28 cellular contexts compared by ENCODE assay signal in genomic region chr22:39510529-39511149, GRCh38. TPM values are rescaled to one million over a fixed set of nuclear protein-coding genes. Genes with fewer than 3 reads are reported as not detected.
DNase-seq lines count a peak whose midpoint lies in the region; ATAC-seq, FAIRE-seq and TF ChIP-seq lines count a peak whose summit lies in the region.
"Had no signal": no experiment of that assay in that cellular context is flagged by ENCODE, and none has a peak within 500 bp of the region (broad histone marks: within the 10 kb centered on the region; RNA-seq: fewer than 3 reads in every experiment).

No MANE protein-coding gene starts in this region.

- H3K36me3 Mint-ChIP-seq in GM23338 (ENCODE audit: low read depth), result peaks cover 97% of the 10 kb centered on the region
- H3K36me3 Mint-ChIP-seq in activated CD8-positive, alpha-beta T cell treated with anti-CD3 and anti-CD28 coated beads for 36 hours (ENCODE audit: low read depth), result peaks cover 64% of the 10 kb centered on the region
- H3K36me3 Mint-ChIP-seq in naive thymus-derived CD4-positive, alpha-beta T cell, result peaks cover 25 to 54% (median 38%) of the 10 kb centered on the region in 5 donors

- no peak for TF ChIP-seq CTCF in GM23338 (conservative IDR thresholded peaks at IDR 0.05; ENCODE audit: low read depth in 2 of 2)
- TF ChIP-seq CTCF in activated CD8-positive, alpha-beta T cell treated with anti-CD3 and anti-CD28 coated beads for 36 hours (IDR thresholded peaks at IDR 0.05), result no peak
- no peak for TF ChIP-seq CTCF in D721Med (IDR thresholded peaks at IDR 0.05; ENCODE audit: insufficient read depth, missing control alignments)

- H3K4me2 ChIP-seq in GM23338, result no peak overlapping the region
- H3K4me2 ChIP-seq: PC-9 had no signal

- intact Hi-C loops in activated CD8-positive, alpha-beta T cell treated with anti-CD3 and anti-CD28 coated beads for 36 hours (cut with micrococcal nuclease), result no loop called here
- intact Hi-C loops in naive thymus-derived CD4-positive, alpha-beta T cell (cut with micrococcal nuclease), result no loop called here

- H3K27me3 ChIP-seq in GM23338 (ENCODE audit: insufficient read depth), result peaks cover 78% of the 10 kb centered on the region
- no peaks in the 10 kb centered on the region for H3K27me3 ChIP-seq in naive thymus-derived CD4-positive, alpha-beta T cell (ENCODE audit: control insufficient read depth in 2 of 2, insufficient read depth in 2 of 2, low read length in 2 of 2)
- no peaks in the 10 kb centered on the region for H3K27me3 ChIP-seq in effector memory CD4-positive, alpha-beta T cell (replicated peaks; ENCODE audit: control insufficient read depth, insufficient read depth, low read length, poor library complexity, severe bottlenecking)
- H3K27me3 ChIP-seq: MG63, SJSA1 had no signal

- POLR2A ChIA-PET in activated CD8-positive, alpha-beta T cell treated with anti-CD3 and anti-CD28 coated beads for 36 hours (lab: Charles Lee), result interaction anchor here (0.7 to 17.7 kb wide), 3 partner anchors 13 to 16 kb away, joined by 4 to 234 read pairs (median 4); partner anchors contain the start of genes ATF4 and RPS19BP1
- POLR2A ChIA-PET in naive thymus-derived CD4-positive, alpha-beta T cell (lab: Charles Lee), result interaction anchor here (0.5 to 2.8 kb wide), 3 partner anchors 9 to 769 kb away, joined by 3 to 11 read pairs (median 11); no protein-coding TSS in a partner anchor

- no peaks in the 10 kb centered on the region for H3K9me3 ChIP-seq in naive thymus-derived CD4-positive, alpha-beta T cell (ENCODE audit: control insufficient read depth in 2 of 3, low read length in 3 of 3)
- H3K9me3 ChIP-seq in effector memory CD4-positive, alpha-beta T cell (ENCODE audit: control insufficient read depth, low read length), result no peaks in the 10 kb centered on the region
- H3K9me3 ChIP-seq: MG63, SJSA1 had no signal

- peak; percentile 77 for DNase-seq in GM23338 (ENCODE audit: low spot score)
- no peak for DNase-seq in activated CD8-positive, alpha-beta T cell treated with anti-CD3 and anti-CD28 coated beads for 36 hours
- no peak for DNase-seq in naive thymus-derived CD4-positive, alpha-beta T cell
- no peak for DNase-seq in D721Med (ENCODE audit: insufficient read length, low spot score)
- DNase-seq in hepatic stellate cell (ENCODE audit: low spot score), result no peak
- no peak for DNase-seq in effector memory CD4-positive, alpha-beta T cell
- DNase-seq: Calu3; DMS153; DND-41; GM23248; HCEC 1CT; IMR-90; KG1; MG63; NCI-H1694; NCI-H2029 treated with DMSO at 0.1 percent for 48 hours; NCI-H446 treated with DMSO at 0.1 percent for 48 hours; NCI-H526; NCI-H82; NK-92 treated with Interleukin-12 subunit alpha and Interleukin-12 subunit beta, amount 100 ng/mL, for 24 hours had no signal

- H4K20me1 ChIP-seq in GM23338 (replicated peaks; ENCODE audit: insufficient read depth), result peaks cover 81% of the 10 kb centered on the region

- FAIRE-seq in D721Med (lab: Jason Lieb, UNC), result no peak
- FAIRE-seq: GM18507 had no signal

- H3K4me3 Mint-ChIP-seq in GM23338, result no peak overlapping the region
- no peak overlapping the region for H3K4me3 Mint-ChIP-seq in activated CD8-positive, alpha-beta T cell treated with anti-CD3 and anti-CD28 coated beads for 36 hours
- H3K4me3 Mint-ChIP-seq in naive thymus-derived CD4-positive, alpha-beta T cell, result no peak overlapping the region
- H3K4me3 Mint-ChIP-seq: B cell, CD14-positive monocyte had no signal

- H3K9me3 Mint-ChIP-seq in GM23338, result no peaks in the 10 kb centered on the region; the same call in 2 of the 3 replicates
- no peaks in the 10 kb centered on the region for H3K9me3 Mint-ChIP-seq in activated CD8-positive, alpha-beta T cell treated with anti-CD3 and anti-CD28 coated beads for 36 hours
- H3K9me3 Mint-ChIP-seq in naive thymus-derived CD4-positive, alpha-beta T cell, result no peaks in the 10 kb centered on the region
- H3K9me3 Mint-ChIP-seq: CD14-positive monocyte had no signal

- H3K79me2 ChIP-seq in GM23338 (replicated peaks; ENCODE audit: insufficient read depth), result peaks cover 17% of the 10 kb centered on the region

- H3K4me3 ChIP-seq in GM23338, result no peak overlapping the region
- no peak overlapping the region for H3K4me3 ChIP-seq in naive thymus-derived CD4-positive, alpha-beta T cell (ENCODE audit: low read length)
- H3K4me3 ChIP-seq in effector memory CD4-positive, alpha-beta T cell (ENCODE audit: insufficient read depth, low read depth, low read length, poor library complexity, severe bottlenecking), result no peak overlapping the region
- H3K4me3 ChIP-seq: GM23248, MG63, PC-9, SJSA1 had no signal

- no peaks in the 10 kb centered on the region for H3K4me1 Mint-ChIP-seq in GM23338
- H3K4me1 Mint-ChIP-seq in activated CD8-positive, alpha-beta T cell treated with anti-CD3 and anti-CD28 coated beads for 36 hours (ENCODE audit: low read depth), result peaks cover 38% of the 10 kb centered on the region
- H3K4me1 Mint-ChIP-seq in naive thymus-derived CD4-positive, alpha-beta T cell, result peaks cover 28 to 39% (median 39%) of the 10 kb centered on the region in 7 donors

- H2AFZ ChIP-seq in GM23338, result no peak overlapping the region
- H2AFZ ChIP-seq: GM23248, PC-9 had no signal

- H3K27ac ChIP-seq in GM23338 (ENCODE audit: low read depth), result no peak overlapping the region
- H3K27ac ChIP-seq in naive thymus-derived CD4-positive, alpha-beta T cell (ENCODE audit: low read depth, low read length), result peak overlapping the region; percentile 10
- H3K27ac ChIP-seq in effector memory CD4-positive, alpha-beta T cell (ENCODE audit: insufficient read depth, low read length, poor library complexity, severe bottlenecking), result no peak overlapping the region
- H3K27ac ChIP-seq: GM23248, PC-9, SJSA1 had no signal

- no peaks in the 10 kb centered on the region; the same call in 1 of the 2 replicates for H3K4me1 ChIP-seq in GM23338 (ENCODE audit: insufficient read depth)
- peaks cover 2 to 5% of the 10 kb centered on the region in 2 donors for H3K4me1 ChIP-seq in naive thymus-derived CD4-positive, alpha-beta T cell (ENCODE audit: control insufficient read depth in 2 of 2, insufficient read depth in 2 of 2, low read length in 2 of 2)
- no peaks in the 10 kb centered on the region for H3K4me1 ChIP-seq in effector memory CD4-positive, alpha-beta T cell (ENCODE audit: control insufficient read depth, insufficient read depth, low read length, poor library complexity, severe bottlenecking)
- H3K4me1 ChIP-seq: SJSA1 had no signal

- peaks cover 27% of the 10 kb centered on the region for H3F3A ChIP-seq in GM23338 (replicated peaks; ENCODE audit: low read depth)

- ATAC-seq in GM23338 (peak; percentile 88), HG02678 (IDR thresholded peaks at IDR 0.05; ENCODE audit: unreplicated experiment) (no peak)
- no peak for ATAC-seq in activated CD8-positive, alpha-beta T cell treated with anti-CD3 and anti-CD28 coated beads for 36 hours
- ATAC-seq in naive thymus-derived CD4-positive, alpha-beta T cell, result no peak
- ATAC-seq: Right ventricle myocardium inferior had no signal

- peaks cover 88% of the 10 kb centered on the region for H3K27me3 Mint-ChIP-seq in GM23338 (ENCODE audit: insufficient read depth, low read depth, poor library complexity)
- H3K27me3 Mint-ChIP-seq in activated CD8-positive, alpha-beta T cell treated with anti-CD3 and anti-CD28 coated beads for 36 hours, result no peaks in the 10 kb centered on the region
- H3K27me3 Mint-ChIP-seq in naive thymus-derived CD4-positive, alpha-beta T cell, result no peaks in the 10 kb centered on the region
- H3K27me3 Mint-ChIP-seq: B cell had no signal

- H3K27ac Mint-ChIP-seq in GM23338, result no peak overlapping the region
- H3K27ac Mint-ChIP-seq in activated CD8-positive, alpha-beta T cell treated with anti-CD3 and anti-CD28 coated beads for 36 hours, result peak overlapping the region; percentile 12
- H3K27ac Mint-ChIP-seq in naive thymus-derived CD4-positive, alpha-beta T cell, result peak overlapping the region in 2 of 9 donors; percentile 4 to 33
- H3K27ac Mint-ChIP-seq: B cell had no signal

- H3K9me2 ChIP-seq in GM23338 (ENCODE audit: insufficient read depth), result no peaks in the 10 kb centered on the region

- H3K36me3 ChIP-seq in GM23338 (ENCODE audit: insufficient read depth), result peaks cover 55% of the 10 kb centered on the region
- H3K36me3 ChIP-seq in naive thymus-derived CD4-positive, alpha-beta T cell (ENCODE audit: control insufficient read depth in 2 of 3, insufficient read depth in 3 of 3, low read length in 3 of 3), result peaks cover 22 to 100% (median 32%) of the 10 kb centered on the region in 3 experiments
- peaks cover 82% of the 10 kb centered on the region for H3K36me3 ChIP-seq in effector memory CD4-positive, alpha-beta T cell (ENCODE audit: control insufficient read depth, insufficient read depth, low read length)

- CTCF ChIA-PET in activated CD8-positive, alpha-beta T cell treated with anti-CD3 and anti-CD28 coated beads for 36 hours (lab: Charles Lee), result interaction anchor here (0.6 to 2.0 kb wide), 4 partner anchors 13 to 18 kb away, joined by 3 to 7 read pairs (median 4); no protein-coding TSS in a partner anchor
- CTCF ChIA-PET in naive thymus-derived CD4-positive, alpha-beta T cell (lab: Charles Lee), result interaction anchor here (1.0 to 1.1 kb wide), 3 partner anchors 9 to 21 kb away, joined by 3 read pairs; partner anchors contain the start of gene MIEF1

RNA-seq across cellular contexts. Expression of gene MIEF1, which starts 8.5 kb away (rescaled TPM):
- total RNA-seq in GM23338 (2014; rRNA removed; shearing (Covaris generic)), result 30.0 and 40.1 TPM in 2 replicates
- polyA plus RNA-seq in GM23338 (2016; fragmentation: Nextera tagmentation; extraction: Ambion mirVana), result 12.2 and 13.2 TPM in 2 replicates
- 10 to 100 TPM; 48.2 to 51.1 TPM for total RNA-seq in activated CD8-positive, alpha-beta T cell treated with anti-CD3 and anti-CD28 coated beads for 36 hours
- 10 to 100 TPM; 17.5 to 42.3 (median 37.3) TPM for total RNA-seq in naive thymus-derived CD4-positive, alpha-beta T cell
- polyA plus RNA-seq in naive thymus-derived CD4-positive, alpha-beta T cell, result 10 to 100 TPM; 27.8 to 33.2 TPM

RNA-seq across cellular contexts. Expression of gene ATF4, which starts 9.7 kb away (rescaled TPM):
- 366 and 446 TPM in 2 replicates for total RNA-seq in GM23338 (2014; rRNA removed; shearing (Covaris generic))
- 553 and 628 TPM in 2 replicates for polyA plus RNA-seq in GM23338 (2016; fragmentation: Nextera tagmentation; extraction: Ambion mirVana)
- 100 to 1,000 TPM; 518 to 536 TPM for total RNA-seq in activated CD8-positive, alpha-beta T cell treated with anti-CD3 and anti-CD28 coated beads for 36 hours
- total RNA-seq in naive thymus-derived CD4-positive, alpha-beta T cell, result 100 to 1,000 TPM; 235 to 293 (median 244) TPM
- 100 to 1,000 TPM in 1 of 2 donors, 10 to 100 TPM in 1; 68.9 to 118 TPM for polyA plus RNA-seq in naive thymus-derived CD4-positive, alpha-beta T cell

RNA-seq across cellular contexts. Expression of gene RPS19BP1, which starts 21.9 kb away (rescaled TPM):
- 153 and 169 TPM in 2 replicates for total RNA-seq in GM23338 (2014; rRNA removed; shearing (Covaris generic))
- 215 and 216 TPM in 2 replicates for polyA plus RNA-seq in GM23338 (2016; fragmentation: Nextera tagmentation; extraction: Ambion mirVana)
- 10 to 100 TPM; 68.5 to 71.7 TPM for total RNA-seq in activated CD8-positive, alpha-beta T cell treated with anti-CD3 and anti-CD28 coated beads for 36 hours
- total RNA-seq in naive thymus-derived CD4-positive, alpha-beta T cell, result 10 to 100 TPM; 35.2 to 67.4 (median 61.5) TPM
- 100 to 1,000 TPM in 1 of 2 donors, 10 to 100 TPM in 1; 98.6 to 162 TPM for polyA plus RNA-seq in naive thymus-derived CD4-positive, alpha-beta T cell

RNA-seq across cellular contexts. Expression of gene MGAT3, which starts 53.8 kb away (rescaled TPM):
- 10.2 and 13.1 TPM in 2 replicates for total RNA-seq in GM23338 (2014; rRNA removed; shearing (Covaris generic))
- polyA plus RNA-seq in GM23338 (2016; fragmentation: Nextera tagmentation; extraction: Ambion mirVana), result 1.6 and 1.7 TPM in 2 replicates
- total RNA-seq in activated CD8-positive, alpha-beta T cell treated with anti-CD3 and anti-CD28 coated beads for 36 hours, result 1 to 10 TPM in 1 of 2 experiments, under 1 TPM in 1; 0.90 to 1.9 TPM
- 1 to 10 TPM in 3 of 5 experiments, under 1 TPM in 2; 0.57 to 3.2 (median 1.0) TPM for total RNA-seq in naive thymus-derived CD4-positive, alpha-beta T cell
- not detected for polyA plus RNA-seq in naive thymus-derived CD4-positive, alpha-beta T cell
- total RNA-seq: GM23248, PC-9, RPMI7951 had no signal
- polyA plus RNA-seq: CD14-positive monocyte, GM23248 had no signal

RNA-seq across cellular contexts. Expression of gene CACNA1I, which starts 59.9 kb away (rescaled TPM):
- total RNA-seq in GM23338 (2014; rRNA removed; shearing (Covaris generic)), result 1.7 and 2.4 TPM in 2 replicates
- 0.42 and 0.47 TPM in 2 replicates for polyA plus RNA-seq in GM23338 (2016; fragmentation: Nextera tagmentation; extraction: Ambion mirVana)
- under 1 TPM; 0.07 to 0.09 TPM for total RNA-seq in activated CD8-positive, alpha-beta T cell treated with anti-CD3 and anti-CD28 coated beads for 36 hours
- total RNA-seq in naive thymus-derived CD4-positive, alpha-beta T cell, result 10 to 100 TPM in 4 of 5 experiments, 1 to 10 TPM in 1; 4.5 to 51.2 (median 30.9) TPM
- polyA plus RNA-seq in naive thymus-derived CD4-positive, alpha-beta T cell, result 1 to 10 TPM in 1 of 2 donors, under 1 TPM in 1; 0.40 to 1.8 TPM
- total RNA-seq: GM23248, Right ventricle myocardium inferior, RPMI7951 had no signal
- polyA plus RNA-seq: CD14-positive monocyte, GM23248 had no signal
